ENCODE assay signal across 18 cellular contexts in the genomic region with DNA sequence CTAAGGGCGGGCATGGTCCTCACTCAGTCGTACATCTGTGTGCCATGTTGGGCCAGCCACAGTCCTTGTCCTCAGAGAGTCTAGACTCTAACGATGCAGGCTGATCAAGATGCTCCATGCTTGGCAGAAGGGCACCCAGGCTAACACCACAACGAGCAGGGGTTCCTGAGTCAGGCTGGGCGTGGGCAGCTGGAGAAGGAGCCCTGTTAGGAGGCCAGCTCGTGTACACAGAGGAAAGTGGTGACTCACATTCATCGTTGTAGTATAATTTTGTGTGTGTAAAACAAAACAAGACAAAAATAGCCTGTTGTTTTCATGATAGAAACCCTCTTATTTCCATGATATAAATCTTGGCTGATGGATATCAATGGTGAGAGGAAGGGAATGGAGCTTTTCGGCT.
DNase-seq lines count a peak whose midpoint lies in the region; ATAC-seq and TF ChIP-seq lines count a peak whose summit lies in the region.
"Had no signal": no experiment of that assay in that cellular context is flagged by ENCODE, and none has a peak within 500 bp of the region (broad histone marks: within the 10 kb centered on the region; RNA-seq: fewer than 3 reads in every experiment).

No MANE protein-coding gene starts in this region.

- H4K20me1 ChIP-seq in mammary epithelial cell (ENCODE audit: insufficient read depth, low read length), result no peaks in the 10 kb centered on the region

- H3K9ac ChIP-seq in mammary epithelial cell (ENCODE audit: insufficient read depth, low read length), result no peak overlapping the region

- dilution Hi-C loops in mammary epithelial cell (cut with HindIII; ENCODE audit: low sequenced_read_pairs), result no loop called here

- no peak for TF ChIP-seq CTCF in AG04450 (IDR thresholded peaks at IDR 0.05; ENCODE audit: low read depth, low read length)
- TF ChIP-seq CTCF in mammary epithelial cell (conservative IDR thresholded peaks at IDR 0.05 in 1 of 2, IDR thresholded peaks at IDR 0.05 in 1 of 2; ENCODE audit: extremely low read depth in 1 of 2, insufficient read depth in 1 of 2, low read depth in 1 of 2, low read length in 2 of 2), result no peak

- no peak overlapping the region for H3K4me2 ChIP-seq in mammary epithelial cell (ENCODE audit: insufficient read depth, low read depth, low read length)

- H3K4me3 ChIP-seq in AG04450 (ENCODE audit: low read depth, low read length) (no peak overlapping the region), mammary epithelial cell (replicated peaks in 1 of 3; ENCODE audit: insufficient read depth in 1 of 3, low read depth in 2 of 3, low read length in 3 of 3) (no peak overlapping the region)

- H3K79me2 ChIP-seq in mammary epithelial cell (ENCODE audit: insufficient read depth, low read length), result peaks cover 68% of the 10 kb centered on the region

- intact Hi-C loops in mammary epithelial cell (cut with micrococcal nuclease), result no loop called here
- intact Hi-C loops in left colon (cut with DNase I, micrococcal nuclease), result no loop called here

- no peak overlapping the region for H2AFZ ChIP-seq in mammary epithelial cell (ENCODE audit: low read depth, low read length)

- H3K27ac ChIP-seq in AG04450 (ENCODE audit: low read depth, low read length) (no peak overlapping the region), mammary epithelial cell (ENCODE audit: insufficient read depth, low read depth, low read length) (peak overlapping the region; percentile 29)

- POLR2A ChIA-PET in AG04450 (lab: Yijun Ruan, JAX), result interaction anchor here (0.7 kb wide), 1 partner anchor 1732 kb away, joined by 6 read pairs; no protein-coding TSS in a partner anchor

- no TSS peak for BruUV-seq in mammary epithelial cell (replicated peaks; lab: Mats Ljungman, UMichigan)

- DNase-seq in AG04450 (ENCODE audit: low read depth, low spot score) (peak; percentile 15), HPDE6-E6E7 (ENCODE audit: extremely low spot score) (peak; percentile 58), mammary epithelial cell (peak; percentile 85), left colon (no peak), COLO668 (lab: John Stamatoyannopoulos, UW; ENCODE audit: unreplicated experiment) (no peak), KBM-7 (no peak)
- DNase-seq: activated CD8-positive, alpha-beta T cell treated with anti-CD3 and anti-CD28 coated beads for 36 hours; caudate nucleus; DMS79; mesendoderm; NCI-H1436; NCI-H526 treated with DMSO at 0.1 percent for 48 hours; occipital lobe; Right ventricle myocardium superior; stimulated activated CD4-positive, alpha-beta T cell treated with anti-CD3 and anti-CD28 coated beads, Interleukin-15, amount 100 ng/mL, for 24 hours; T1000 had no signal

- CTCF ChIA-PET in AG04450 (lab: Charles Lee) (interaction anchor here (0.8 to 2.4 kb wide), 5 partner anchors 11 to 290 kb away, joined by 3 to 10 read pairs (median 3); no protein-coding TSS in a partner anchor), mammary epithelial cell (lab: Charles Lee; ENCODE audit: low non-redundant PET) (no interaction called here)

- peak; percentile 18 for ATAC-seq in left colon
- ATAC-seq in HG03039 (IDR thresholded peaks at IDR 0.05; ENCODE audit: unreplicated experiment), result no peak
- no peak for ATAC-seq in GM21423 (IDR thresholded peaks at IDR 0.05; ENCODE audit: unreplicated experiment)
- ATAC-seq: activated CD8-positive, alpha-beta T cell treated with anti-CD3 and anti-CD28 coated beads for 36 hours had no signal

- peaks cover 46% of the 10 kb centered on the region for H3K4me1 ChIP-seq in mammary epithelial cell (ENCODE audit: insufficient read depth, low read length)

- in situ Hi-C loops in mammary epithelial cell (cut with MboI; ENCODE audit: low sequenced_read_pairs in 2 of 2), result loop anchor here (5.0 to 25.0 kb wide), 3 partner anchors 60 to 298 kb away; no protein-coding TSS in a partner anchor
- in situ Hi-C loops in KBM-7 (cut with MboI; ENCODE audit: low pct_unique_long_range_greater_than_20kb, low sequenced_read_pairs), result no loop called here

- no peaks in the 10 kb centered on the region for H3K36me3 ChIP-seq in mammary epithelial cell (ENCODE audit: insufficient read depth, low read length)

- no peaks in the 10 kb centered on the region for H3K9me3 ChIP-seq in AG04450 (ENCODE audit: control insufficient read depth, insufficient read depth, low read length)
- H3K9me3 ChIP-seq in mammary epithelial cell (replicated peaks; ENCODE audit: insufficient read depth, low read length), result no peaks in the 10 kb centered on the region

- H3K27me3 ChIP-seq in AG04450 (ENCODE audit: control insufficient read depth, insufficient read depth, low read length) (no peaks in the 10 kb centered on the region), mammary epithelial cell (ENCODE audit: insufficient read depth, low read length) (no peaks in the 10 kb centered on the region)

- WGBS in mammary epithelial cell (ENCODE audit: low coverage, missing lambda C conversion rate), result 50% methylated on average over 8 of the region's 8 CpGs

Comparison
In these comparisons a context has a peak if more than half of its experiments do, and no peak if none do; other contexts are left out.
1. DNase-seq: peak in AG04450 (single experiment), HPDE6-E6E7 (single experiment) and mammary epithelial cell (single experiment); none in left colon (0 of 2), COLO668 (single experiment) and KBM-7 (single experiment).